10 cellular contexts compared by ENCODE assay signal in genomic region chr1:55155522-55155921, GRCh38. TPM values are rescaled to one million over a fixed set of nuclear protein-coding genes. Genes with fewer than 3 reads are reported as not detected.
DNase-seq lines count a peak whose midpoint lies in the region; ATAC-seq and TF ChIP-seq lines count a peak whose summit lies in the region.
"Had no signal": no experiment of that assay in that cellular context is flagged by ENCODE, and none has a peak within 500 bp of the region (broad histone marks: within the 10 kb centered on the region; RNA-seq: fewer than 3 reads in every experiment).

No MANE protein-coding gene starts in this region.

- peaks cover 95% of the 10 kb centered on the region for H3K36me3 ChIP-seq in endodermal cell (ENCODE audit: control insufficient read depth, insufficient read depth, low read length)

- no peaks in the 10 kb centered on the region for H3K4me1 ChIP-seq in endodermal cell (ENCODE audit: control insufficient read depth, insufficient read depth, low read length)

- no peak for ATAC-seq in HG03039 (IDR thresholded peaks at IDR 0.05; ENCODE audit: unreplicated experiment)

- no peak overlapping the region for H3K9ac ChIP-seq in endodermal cell (ENCODE audit: extremely low read depth, low read length, poor library complexity, severe bottlenecking)

- no peaks in the 10 kb centered on the region for H3K4me1 Mint-ChIP-seq in endodermal cell
- H3K4me1 Mint-ChIP-seq in activated CD4-positive, alpha-beta T cell treated with anti-CD3 and anti-CD28 coated beads, Interleukin-2, amount 10 ng/mL, durations not matched to agents 24 days and 14 days: peaks cover 24% of the 10 kb centered on the region

- no peaks in the 10 kb centered on the region for H3K27me3 Mint-ChIP-seq in endodermal cell (ENCODE audit: insufficient read depth)
- no peaks in the 10 kb centered on the region for H3K27me3 Mint-ChIP-seq in activated CD4-positive, alpha-beta T cell treated with anti-CD3 and anti-CD28 coated beads, Interleukin-2, amount 10 ng/mL, durations not matched to agents 24 days and 14 days

- no peak overlapping the region for H3K27ac Mint-ChIP-seq in endodermal cell
- no peak overlapping the region for H3K27ac Mint-ChIP-seq in activated CD4-positive, alpha-beta T cell treated with anti-CD3 and anti-CD28 coated beads, Interleukin-2, amount 10 ng/mL, durations not matched to agents 24 days and 14 days
- H3K27ac Mint-ChIP-seq: T-helper 1 cell treated with Interleukin-12 subunit alpha and Interleukin-12 subunit beta and Interleukin-4 antibody, amounts not matched to agents 30 μg/mL and 1 μg/mL, for 36 hours had no signal

- H3K4me3 ChIP-seq in endodermal cell (ENCODE audit: low read length): no peak overlapping the region

- no peak overlapping the region for H3K27ac ChIP-seq in endodermal cell (ENCODE audit: low read depth, low read length)
- H3K27ac ChIP-seq: 22Rv1 had no signal

- H3K9me3 ChIP-seq in endodermal cell (ENCODE audit: control insufficient read depth, low read length): no peaks in the 10 kb centered on the region

- H3K27me3 ChIP-seq in endodermal cell (ENCODE audit: control insufficient read depth, insufficient read depth, low read length, poor library complexity, severe bottlenecking): no peaks in the 10 kb centered on the region

- TF ChIP-seq CTCF in endodermal cell (conservative IDR thresholded peaks at IDR 0.05): no peak

- DNase-seq in DMS 273 (lab: John Stamatoyannopoulos, UW; ENCODE audit: unreplicated experiment): peak; percentile 34
- DNase-seq in DMS 273 treated with DMSO at 0.1 percent for 48 hours (lab: John Stamatoyannopoulos, UW): no peak
- peak; percentile 66 for DNase-seq in NCI-H82 (lab: John Stamatoyannopoulos, UW)
- peak; percentile 73 for DNase-seq in endodermal cell
- peak; percentile 24 for DNase-seq in occipital lobe (lab: John Stamatoyannopoulos, UW)
- DNase-seq in GM19238 (ENCODE audit: insufficient read length, low spot score): no peak
- DNase-seq in activated CD4-positive, alpha-beta T cell treated with anti-CD3 and anti-CD28 coated beads, Interleukin-2, amount 10 ng/mL, durations not matched to agents 24 days and 14 days: no peak

- no peak overlapping the region for H3K4me3 Mint-ChIP-seq in endodermal cell
- no peak overlapping the region for H3K4me3 Mint-ChIP-seq in activated CD4-positive, alpha-beta T cell treated with anti-CD3 and anti-CD28 coated beads, Interleukin-2, amount 10 ng/mL, durations not matched to agents 24 days and 14 days
- H3K4me3 Mint-ChIP-seq: T-helper 1 cell treated with Interleukin-12 subunit alpha and Interleukin-12 subunit beta and Interleukin-4 antibody, amounts not matched to agents 30 μg/mL and 1 μg/mL, for 36 hours had no signal

- H3K36me3 Mint-ChIP-seq in endodermal cell (ENCODE audit: low read depth): peaks cover 66% of the 10 kb centered on the region
- H3K36me3 Mint-ChIP-seq in activated CD4-positive, alpha-beta T cell treated with anti-CD3 and anti-CD28 coated beads, Interleukin-2, amount 10 ng/mL, durations not matched to agents 24 days and 14 days (ENCODE audit: low read depth): peaks cover 62% of the 10 kb centered on the region

- intact Hi-C loops in activated CD4-positive, alpha-beta T cell treated with anti-CD3 and anti-CD28 coated beads, Interleukin-2, amount 10 ng/mL, durations not matched to agents 24 days and 14 days (cut with micrococcal nuclease): no loop called here

- 97% methylated on average over 6 of the region's 6 CpGs; no CpG with 5 or more reads in 1 of the 2 experiments for WGBS in endodermal cell (ENCODE audit: insufficient coverage in 1 of 2, insufficient read length in 1 of 2), 2 experiments

- H3K9me3 Mint-ChIP-seq in endodermal cell: no peaks in the 10 kb centered on the region
- H3K9me3 Mint-ChIP-seq in activated CD4-positive, alpha-beta T cell treated with anti-CD3 and anti-CD28 coated beads, Interleukin-2, amount 10 ng/mL, durations not matched to agents 24 days and 14 days: no peaks in the 10 kb centered on the region
- H3K9me3 Mint-ChIP-seq: T-helper 1 cell treated with Interleukin-12 subunit alpha and Interleukin-12 subunit beta and Interleukin-4 antibody, amounts not matched to agents 30 μg/mL and 1 μg/mL, for 36 hours had no signal

RNA-seq across cellular contexts. Expression of gene USP24, which starts 59.6 kb away (rescaled TPM):
- 10 to 100 TPM; 68.2 to 71.5 TPM for total RNA-seq in endodermal cell
- 24.7 TPM for polyA plus RNA-seq in endodermal cell (2013, experiment 1 of 2)
- 24.5 TPM for polyA plus RNA-seq in endodermal cell (2013, experiment 2 of 2)
- total RNA-seq in occipital lobe: 93.9 TPM
- total RNA-seq in activated CD4-positive, alpha-beta T cell treated with anti-CD3 and anti-CD28 coated beads, Interleukin-2, amount 10 ng/mL, durations not matched to agents 24 days and 14 days: 48.4 and 49.5 TPM in 2 replicates

Comparison
In these comparisons a context has a peak if more than half of its experiments do, and no peak if none do; other contexts are left out.
1. DNase-seq: peak in DMS 273 (single experiment), NCI-H82 (single experiment), endodermal cell (single experiment) and occipital lobe (single experiment); none in DMS 273 treated with DMSO at 0.1 percent for 48 hours (single experiment), GM19238 (single experiment) and activated CD4-positive, alpha-beta T cell treated with anti-CD3 and anti-CD28 coated beads, Interleukin-2, amount 10 ng/mL, durations not matched to agents 24 days and 14 days (single experiment).